Comparison of ENCODE assay signal across 21 cellular contexts in genomic region chr2:69495008-69495407, GRCh38.
"Had no signal": no experiment of that assay in that cellular context is flagged by ENCODE, and none has a peak within 500 bp of the region (broad histone marks: within the 10 kb centered on the region; RNA-seq: fewer than 3 reads in every experiment).

No MANE protein-coding gene starts in this region.

- H3K27ac Mint-ChIP-seq: activated B cell treated with CpG ODN at 0.5 μM for 24 hours; activated CD4-positive, alpha-beta T cell treated with anti-CD3 and anti-CD28 coated beads for 36 hours; nephron progenitor cell had no signal

- H3K4me3 Mint-ChIP-seq: activated B cell treated with CpG ODN at 0.5 μM for 24 hours; activated CD4-positive, alpha-beta T cell treated with anti-CD3 and anti-CD28 coated beads for 36 hours; activated naive CD4-positive, alpha-beta T cell treated with anti-CD3 and anti-CD28 coated beads, Interleukin-2, amount 50 U/mL, for 24 hours; nephron progenitor cell had no signal

- H3K9me3 Mint-ChIP-seq: activated B cell treated with CpG ODN at 0.5 μM for 24 hours; activated naive CD4-positive, alpha-beta T cell treated with anti-CD3 and anti-CD28 coated beads, Interleukin-2, amount 50 U/mL, for 24 hours; nephron progenitor cell had no signal

- H3K27me3 Mint-ChIP-seq: activated CD4-positive, alpha-beta T cell treated with anti-CD3 and anti-CD28 coated beads for 36 hours; activated naive CD4-positive, alpha-beta T cell treated with anti-CD3 and anti-CD28 coated beads, Interleukin-2, amount 50 U/mL, for 24 hours had no signal

- H3K4me3 ChIP-seq: hepatocyte, left lung, pancreas, psoas muscle, right atrium auricular region, tibial artery had no signal

- DNase-seq: activated B cell treated with CpG ODN at 0.5 μM for 24 hours; activated CD4-positive, alpha-beta T cell treated with anti-CD3 and anti-CD28 coated beads for 36 hours; activated CD4-positive, alpha-beta T cell treated with anti-CD3 and anti-CD28 coated beads, Interleukin-2, amount 50 U/mL, for 4 hours; activated gamma-delta T cell treated with Interleukin-2 at 50 U/mL for 16 hours; activated T-cell treated with anti-CD3 and anti-CD28 coated beads, Interleukin-2, amount 50 U/mL, for 48 hours; amniotic stem cell; effector CD4-positive, alpha-beta T cell; foreskin melanocyte; kidney glomerular epithelial cell; left lung; midbrain; nephron progenitor cell; pancreas; psoas muscle; stimulated activated CD4-positive, alpha-beta T cell treated with anti-CD3 and anti-CD28 coated beads, Interleukin-4, amount 100 ng/mL, for 24 hours; stimulated activated naive CD8-positive, alpha-beta T cell treated with anti-CD3 and anti-CD28 coated beads, Interleukin-15, Interleukin-2, amounts not matched to agents 100 U/mL and 50 U/mL, for 24 hours; T1000; tibial artery had no signal

- ATAC-seq: activated CD4-positive, alpha-beta T cell treated with anti-CD3 and anti-CD28 coated beads for 36 hours; left lung; pancreas; psoas muscle; stimulated activated naive CD8-positive, alpha-beta T cell treated with anti-CD3 and anti-CD28 coated beads, Interleukin-15, Interleukin-2, amounts not matched to agents 100 U/mL and 50 U/mL, for 24 hours had no signal
